ENCODE assay signal across 1 cellular context in genomic region chr10:100339236-100339635, GRCh38.
TF ChIP-seq lines count a peak whose summit lies in the region.

No MANE protein-coding gene starts in this region.

TF ChIP-seq in K562, 482 proteins besides CTCF, POLR2A, EP300 and RAD21 (continued from another document):
- no peak for TF ChIP-seq RREB1 (CRISPR knock-in tag; IDR thresholded peaks at IDR 0.05)
- TF ChIP-seq ZNF253 (CRISPR knock-in tag; conservative IDR thresholded peaks at IDR 0.05): no peak
- TF ChIP-seq RHOXF2B (CRISPR knock-in tag; conservative IDR thresholded peaks at IDR 0.05): no peak
- TF ChIP-seq, protein P1, sequence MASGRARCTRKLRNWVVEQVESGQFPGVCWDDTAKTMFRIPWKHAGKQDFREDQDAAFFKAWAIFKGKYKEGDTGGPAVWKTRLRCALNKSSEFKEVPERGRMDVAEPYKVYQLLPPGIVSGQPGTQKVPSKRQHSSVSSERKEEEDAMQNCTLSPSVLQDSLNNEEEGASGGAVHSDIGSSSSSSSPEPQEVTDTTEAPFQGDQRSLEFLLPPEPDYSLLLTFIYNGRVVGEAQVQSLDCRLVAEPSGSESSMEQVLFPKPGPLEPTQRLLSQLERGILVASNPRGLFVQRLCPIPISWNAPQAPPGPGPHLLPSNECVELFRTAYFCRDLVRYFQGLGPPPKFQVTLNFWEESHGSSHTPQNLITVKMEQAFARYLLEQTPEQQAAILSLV (tag; IDR thresholded peaks at IDR 0.05): no peak
- TF ChIP-seq CBX8 (IDR thresholded peaks at IDR 0.05; ENCODE audit: borderline replicate concordance, extremely low read depth, low read depth, low read length, poor library complexity, severe bottlenecking): no peak
- TF ChIP-seq SAP30 (IDR thresholded peaks at IDR 0.05; ENCODE audit: borderline replicate concordance, insufficient read depth, low read depth, low read length, poor library complexity, severe bottlenecking): no peak
- no peak for TF ChIP-seq FOXM1 (IDR thresholded peaks at IDR 0.05; ENCODE audit: low read depth)
- no peak for TF ChIP-seq FOXM1 (CRISPR knock-in tag; IDR thresholded peaks at IDR 0.05; ENCODE audit: low read depth)
- TF ChIP-seq TEAD1 (CRISPR knock-in tag; IDR thresholded peaks at IDR 0.05): no peak
- TF ChIP-seq ZNF586 (CRISPR knock-in tag; conservative IDR thresholded peaks at IDR 0.05): no peak
- no peak for TF ChIP-seq CREBBP (IDR thresholded peaks at IDR 0.05; ENCODE audit: low read depth, low read length)
- no peak for TF ChIP-seq FOSL1 (tag; conservative IDR thresholded peaks at IDR 0.05)
- no peak for TF ChIP-seq NFXL1 (CRISPR knock-in tag; IDR thresholded peaks at IDR 0.05)
